Comparison of ENCODE assay signal across 8 cellular contexts in the genomic region with DNA sequence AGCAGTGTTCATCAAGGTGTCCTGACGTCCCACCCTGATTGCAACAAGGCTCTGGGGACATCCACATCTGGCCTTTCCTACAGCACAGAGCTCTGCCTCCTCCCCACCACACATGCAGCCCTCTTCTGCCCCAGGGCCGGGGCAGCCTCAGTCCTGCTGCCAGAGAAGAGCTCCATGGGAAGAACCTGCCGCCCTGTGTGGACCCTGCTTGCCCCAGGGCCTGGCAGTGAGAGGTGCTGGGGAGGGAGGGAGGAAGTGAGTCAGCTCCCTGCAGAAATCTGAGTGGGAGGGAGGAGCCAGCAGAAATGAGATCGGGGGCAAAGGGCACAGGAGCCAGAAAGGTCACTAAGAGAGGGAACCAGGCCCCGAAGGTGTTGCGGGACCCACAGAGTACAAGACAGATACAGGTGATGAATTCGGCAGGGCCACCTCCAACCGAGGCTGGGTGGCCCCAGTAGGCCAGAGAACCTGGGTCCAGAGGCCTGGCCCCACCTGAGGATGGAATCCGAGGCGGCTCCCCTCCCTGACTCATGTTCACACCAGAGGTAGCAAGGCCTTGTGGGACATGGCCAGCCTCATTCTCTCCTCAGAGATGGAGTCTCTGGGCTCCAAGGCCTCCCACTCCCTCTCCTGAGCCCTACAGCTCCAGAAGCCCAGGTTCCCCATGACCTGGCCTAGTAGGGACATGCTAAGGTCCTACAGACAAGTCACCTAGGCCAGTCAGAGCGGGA. TPM values are rescaled to one million over a fixed set of nuclear protein-coding genes. Genes with fewer than 3 reads are reported as not detected.
A peak's percentile ranks its signal among the peaks of the same experiment; 100 is the strongest.
DNase-seq lines count a peak whose midpoint lies in the region; ATAC-seq, FAIRE-seq and TF ChIP-seq lines count a peak whose summit lies in the region.

No MANE protein-coding gene starts in this region.

- H3K4me3 Mint-ChIP-seq in stimulated activated effector memory CD8-positive, alpha-beta T cell treated with anti-CD3 and anti-CD28 coated beads, Interleukin-12 subunit alpha, Interleukin-12 subunit beta, amount 100 ng/mL, for 72 hours, result peak overlapping the region; percentile 77

- no peaks in the 10 kb centered on the region for H3K9me3 ChIP-seq in SK-N-SH

- TF ChIP-seq RAD21 in SK-N-SH (IDR thresholded peaks at IDR 0.05; ENCODE audit: low read length), result no peak

- no peaks in the 10 kb centered on the region; the same call in 1 of the 2 replicates for H4K20me1 ChIP-seq in SK-N-SH (ENCODE audit: insufficient read depth)

- peaks cover 7% of the 10 kb centered on the region for H3F3A ChIP-seq in SK-N-SH (replicated peaks; ENCODE audit: insufficient read depth)

- CTCF ChIA-PET in SK-N-SH (lab: Yijun Ruan, JAX), result interaction anchor here (0.9 to 22.3 kb wide), 9 partner anchors 10 to 136 kb away, joined by 3 to 535 read pairs (median 5); a partner anchor contains a TSS
- CTCF ChIA-PET in HEK293T (lab: Yijun Ruan, JAX), result interaction anchor here (0.7 to 1.0 kb wide), 2 partner anchors 25 to 64 kb away, joined by 4 to 5 read pairs; a partner anchor contains a TSS

- POLR2A ChIA-PET in SK-N-SH (lab: Yijun Ruan, JAX), result no interaction called here
- POLR2A ChIA-PET in HEK293T (lab: Yijun Ruan, JAX), result interaction anchor here (0.6 to 1.0 kb wide), 3 partner anchors 16 to 138 kb away, joined by 3 read pairs; a partner anchor contains a TSS

- H3K4me3 ChIP-seq in SK-N-SH (ENCODE audit: low read depth in 2 of 2, low read length in 1 of 2), result no peak overlapping the region

- no peaks in the 10 kb centered on the region for H3K27me3 ChIP-seq in SK-N-SH (ENCODE audit: insufficient read depth)

- H3K4me1 ChIP-seq in SK-N-SH (ENCODE audit: control insufficient read depth in 1 of 2, insufficient read depth in 2 of 2, low read depth in 1 of 2, low read length in 1 of 2), result peaks cover 50 to 60% of the 10 kb centered on the region in 2 experiments; a peak in 3 of 4 replicates

- 0 out of 2 replicates have a peak overlapping the region, but pooled peaks have one; percentile 6 for H3K9ac ChIP-seq in SK-N-SH

- no peaks in the 10 kb centered on the region for H3K9me3 Mint-ChIP-seq in stimulated activated effector memory CD8-positive, alpha-beta T cell treated with anti-CD3 and anti-CD28 coated beads, Interleukin-12 subunit alpha, Interleukin-12 subunit beta, amount 100 ng/mL, for 72 hours

- peaks cover 17% of the 10 kb centered on the region; the same call in 1 of the 2 replicates for H3K79me2 ChIP-seq in SK-N-SH (ENCODE audit: insufficient read depth)

- FAIRE-seq in GM12891 (lab: Jason Lieb, UNC), result no peak

- WGBS in SK-N-SH (ENCODE audit: low lambda C conversion rate), result 60% methylated on average over 11 of the region's 11 CpGs

- H3K27ac Mint-ChIP-seq in stimulated activated effector memory CD8-positive, alpha-beta T cell treated with anti-CD3 and anti-CD28 coated beads, Interleukin-12 subunit alpha, Interleukin-12 subunit beta, amount 100 ng/mL, for 72 hours, result peak overlapping the region; percentile 96

- H3K36me3 ChIP-seq in SK-N-SH (replicated peaks in 1 of 2; ENCODE audit: control insufficient read depth in 1 of 2, insufficient read depth in 2 of 2, low read length in 1 of 2), result no peaks in the 10 kb centered on the region

- no peak overlapping the region for H2AFZ ChIP-seq in SK-N-SH (ENCODE audit: low read depth)

- peak overlapping the region; percentile 53 to 66 for H3K27ac ChIP-seq in SK-N-SH (ENCODE audit: low read depth in 2 of 2, low read length in 1 of 2)

- no peak for DNase-seq in GM12891 (ENCODE audit: insufficient read length, low spot score)
- peak; percentile 66 for DNase-seq in SK-N-SH
- peak; percentile 62 for DNase-seq in amniotic epithelial cell (ENCODE audit: low read depth)
- DNase-seq in left kidney (ENCODE audit: low read depth, low spot score), result peak; percentile 64
- DNase-seq in stimulated activated effector memory CD8-positive, alpha-beta T cell treated with anti-CD3 and anti-CD28 coated beads, Interleukin-12 subunit alpha, Interleukin-12 subunit beta, amount 100 ng/mL, for 72 hours (ENCODE audit: low spot score in 2 of 2), result peak; percentile 42 to 83
- no peak for DNase-seq in HEK293T (ENCODE audit: extremely low spot score)
- DNase-seq in NCI-H2227 (lab: John Stamatoyannopoulos, UW; ENCODE audit: unreplicated experiment), result no peak

- no peaks in the 10 kb centered on the region for H3K9me2 ChIP-seq in SK-N-SH

- peak overlapping the region; percentile 68 for H3K4me2 ChIP-seq in SK-N-SH

- TF ChIP-seq POLR2A in GM12891 (IDR thresholded peaks at IDR 0.05; ENCODE audit: low read depth, low read length), result no peak

- TF ChIP-seq CTCF in SK-N-SH (IDR thresholded peaks at IDR 0.05), result no peak

- H3K4me1 Mint-ChIP-seq in stimulated activated effector memory CD8-positive, alpha-beta T cell treated with anti-CD3 and anti-CD28 coated beads, Interleukin-12 subunit alpha, Interleukin-12 subunit beta, amount 100 ng/mL, for 72 hours, result peaks cover 74% of the 10 kb centered on the region

- TF ChIP-seq EP300 in SK-N-SH (IDR thresholded peaks at IDR 0.05; ENCODE audit: borderline replicate concordance in 1 of 2, low read depth in 1 of 2, low read length in 1 of 2), result no peak; a peak in 1 of 4 replicates

- H3K36me3 Mint-ChIP-seq in stimulated activated effector memory CD8-positive, alpha-beta T cell treated with anti-CD3 and anti-CD28 coated beads, Interleukin-12 subunit alpha, Interleukin-12 subunit beta, amount 100 ng/mL, for 72 hours, result no peaks in the 10 kb centered on the region

- peak; percentile 94 for ATAC-seq in stimulated activated effector memory CD8-positive, alpha-beta T cell treated with anti-CD3 and anti-CD28 coated beads, Interleukin-12 subunit alpha, Interleukin-12 subunit beta, amount 100 ng/mL, for 72 hours
- no peak for ATAC-seq in HG03565 (IDR thresholded peaks at IDR 0.05; ENCODE audit: unreplicated experiment)

TF ChIP-seq in GM12891, 5 proteins besides CTCF, POLR2A, EP300 and RAD21:
- TF ChIP-seq SPI1 (IDR thresholded peaks at IDR 0.05; ENCODE audit: low read depth, low read length) (peak; percentile 66), PAX5 (IDR thresholded peaks at IDR 0.05; ENCODE audit: insufficient read depth, low read length, severe bottlenecking) (no peak)

TF ChIP-seq in SK-N-SH, 30 proteins besides CTCF, POLR2A, EP300 and RAD21 (continues in another document):
- TF ChIP-seq NFIC (IDR thresholded peaks at IDR 0.05; ENCODE audit: borderline replicate concordance) (0 out of 2 replicates have a peak, but pooled peaks have one; percentile 23), ELF1 (IDR thresholded peaks at IDR 0.05) (no peak), JUND (IDR thresholded peaks at IDR 0.05) (peak; percentile 44; the same call in 1 of the 2 replicates), TCF12 (IDR thresholded peaks at IDR 0.05) (peak; percentile 27; the same call in 1 of the 2 replicates), FOSL2 (IDR thresholded peaks at IDR 0.05; ENCODE audit: borderline replicate concordance, low read depth) (peak; percentile 59), TAF1 (IDR thresholded peaks at IDR 0.05; ENCODE audit: borderline replicate concordance, low read depth, low read length) (no peak), TEAD4 (IDR thresholded peaks at IDR 0.05; ENCODE audit: borderline replicate concordance, insufficient read depth) (no peak)
- TF ChIP-seq, protein P1, sequence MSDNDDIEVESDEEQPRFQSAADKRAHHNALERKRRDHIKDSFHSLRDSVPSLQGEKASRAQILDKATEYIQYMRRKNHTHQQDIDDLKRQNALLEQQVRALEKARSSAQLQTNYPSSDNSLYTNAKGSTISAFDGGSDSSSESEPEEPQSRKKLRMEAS (IDR thresholded peaks at IDR 0.05; ENCODE audit: low read depth), result 0 out of 2 replicates have a peak, but pooled peaks have one; percentile 16
- TF ChIP-seq, protein P2, sequence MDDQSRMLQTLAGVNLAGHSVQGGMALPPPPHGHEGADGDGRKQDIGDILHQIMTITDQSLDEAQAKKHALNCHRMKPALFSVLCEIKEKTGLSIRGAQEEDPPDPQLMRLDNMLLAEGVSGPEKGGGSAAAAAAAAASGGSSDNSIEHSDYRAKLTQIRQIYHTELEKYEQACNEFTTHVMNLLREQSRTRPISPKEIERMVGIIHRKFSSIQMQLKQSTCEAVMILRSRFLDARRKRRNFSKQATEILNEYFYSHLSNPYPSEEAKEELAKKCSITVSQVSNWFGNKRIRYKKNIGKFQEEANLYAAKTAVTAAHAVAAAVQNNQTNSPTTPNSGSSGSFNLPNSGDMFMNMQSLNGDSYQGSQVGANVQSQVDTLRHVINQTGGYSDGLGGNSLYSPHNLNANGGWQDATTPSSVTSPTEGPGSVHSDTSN (IDR thresholded peaks at IDR 0.05), result no peak

TF ChIP-seq in HEK293T, 16 proteins besides CTCF, POLR2A, EP300 and RAD21:
- no peak for TF ChIP-seq CTBP1 (IDR thresholded peaks at IDR 0.05; ENCODE audit: borderline replicate concordance)
- TF ChIP-seq, protein P3, sequence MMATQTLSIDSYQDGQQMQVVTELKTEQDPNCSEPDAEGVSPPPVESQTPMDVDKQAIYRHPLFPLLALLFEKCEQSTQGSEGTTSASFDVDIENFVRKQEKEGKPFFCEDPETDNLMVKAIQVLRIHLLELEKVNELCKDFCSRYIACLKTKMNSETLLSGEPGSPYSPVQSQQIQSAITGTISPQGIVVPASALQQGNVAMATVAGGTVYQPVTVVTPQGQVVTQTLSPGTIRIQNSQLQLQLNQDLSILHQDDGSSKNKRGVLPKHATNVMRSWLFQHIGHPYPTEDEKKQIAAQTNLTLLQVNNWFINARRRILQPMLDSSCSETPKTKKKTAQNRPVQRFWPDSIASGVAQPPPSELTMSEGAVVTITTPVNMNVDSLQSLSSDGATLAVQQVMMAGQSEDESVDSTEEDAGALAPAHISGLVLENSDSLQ (IDR thresholded peaks at IDR 0.05), result no peak
- TF ChIP-seq LEF1 (IDR thresholded peaks at IDR 0.05; ENCODE audit: borderline replicate concordance), result no peak
- TF ChIP-seq SUZ12 (IDR thresholded peaks at IDR 0.05), result no peak
- TF ChIP-seq ZNF384 (IDR thresholded peaks at IDR 0.05), result no peak
- no peak for TF ChIP-seq FOXM1 (IDR thresholded peaks at IDR 0.05; ENCODE audit: borderline replicate concordance)
- TF ChIP-seq HDGF (IDR thresholded peaks at IDR 0.05; ENCODE audit: borderline replicate concordance), result no peak
- no peak for TF ChIP-seq FOXA1 (IDR thresholded peaks at IDR 0.05)
- TF ChIP-seq ELF4 (IDR thresholded peaks at IDR 0.05), result no peak
- TF ChIP-seq ARNT (IDR thresholded peaks at IDR 0.05), result no peak
- no peak for TF ChIP-seq FOXK2 (IDR thresholded peaks at IDR 0.05)
- no peak for TF ChIP-seq L3MBTL2 (conservative IDR thresholded peaks at IDR 0.05)

RNA-seq across cellular contexts. Expression of a gene that starts 24.8 kb away (rescaled TPM):
- 25.5 TPM for polyA plus RNA-seq in GM12891 (2012; ENCODE audit: low read depth, missing spikeins)
- 6.0 and 6.6 TPM in 2 replicates for polyA plus RNA-seq in SK-N-SH (2012; rRNA removed)
- polyA plus RNA-seq in SK-N-SH (2012; cell fraction: cytosol; rRNA removed), result 5.2 and 5.3 TPM in 2 replicates
- polyA plus RNA-seq in SK-N-SH (2012; cell fraction: nucleus; rRNA removed), result 31.2 and 36.7 TPM in 2 replicates

Comparison
In these comparisons a context has a peak if more than half of its experiments do, and no peak if none do; other contexts are left out.
1. DNase-seq: peak in SK-N-SH (single experiment), amniotic epithelial cell (single experiment), left kidney (single experiment) and stimulated activated effector memory CD8-positive, alpha-beta T cell treated with anti-CD3 and anti-CD28 coated beads, Interleukin-12 subunit alpha, Interleukin-12 subunit beta, amount 100 ng/mL, for 72 hours (2 of 2); none in GM12891 (single experiment), HEK293T (single experiment) and NCI-H2227 (single experiment).